24 cellular contexts compared by ENCODE assay signal in genomic region chr6:166630421-166630820, GRCh38. TPM values are rescaled to one million over a fixed set of nuclear protein-coding genes. Genes with fewer than 3 reads are reported as not detected.
DNase-seq lines count a peak whose midpoint lies in the region; ATAC-seq and TF ChIP-seq lines count a peak whose summit lies in the region.
"Had no signal": no experiment of that assay in that cellular context is flagged by ENCODE, and none has a peak within 500 bp of the region (broad histone marks: within the 10 kb centered on the region; RNA-seq: fewer than 3 reads in every experiment).

No MANE protein-coding gene starts in this region.

- H3K9me3 Mint-ChIP-seq in CD4-positive, alpha-beta T cell = no peaks in the 10 kb centered on the region
- H3K9me3 Mint-ChIP-seq in HFFc6 = no peaks in the 10 kb centered on the region
- no peaks in the 10 kb centered on the region for H3K9me3 Mint-ChIP-seq in stimulated activated memory B cell treated with anti-CD40 and anti-IgM and Interleukin-4, amounts not matched to agents 10 μg/mL and 1 μg/mL and 100 μg/mL, for 72 hours

- H3K4me1 Mint-ChIP-seq in CD4-positive, alpha-beta T cell (ENCODE audit: low read depth) = peaks cover 30% of the 10 kb centered on the region
- H3K4me1 Mint-ChIP-seq in HFFc6 (ENCODE audit: low read depth) = peaks cover 46% of the 10 kb centered on the region
- H3K4me1 Mint-ChIP-seq in stimulated activated memory B cell treated with anti-CD40 and anti-IgM and Interleukin-4, amounts not matched to agents 10 μg/mL and 1 μg/mL and 100 μg/mL, for 72 hours = peaks cover 29% of the 10 kb centered on the region

- H3K27me3 ChIP-seq in CD4-positive, alpha-beta T cell (ENCODE audit: control insufficient read depth, insufficient read depth, low read length) = peaks cover 4% of the 10 kb centered on the region
- H3K27me3 ChIP-seq: SJSA1 had no signal

- intact Hi-C loops in CD4-positive, alpha-beta T cell (cut with DNase I, micrococcal nuclease) = no loop called here

- H3K27ac Mint-ChIP-seq in CD4-positive, alpha-beta T cell = no peak overlapping the region
- no peak overlapping the region for H3K27ac Mint-ChIP-seq in HFFc6
- H3K27ac Mint-ChIP-seq in stimulated activated memory B cell treated with anti-CD40 and anti-IgM and Interleukin-4, amounts not matched to agents 10 μg/mL and 1 μg/mL and 100 μg/mL, for 72 hours = peak overlapping the region; percentile 12

- no peak for ATAC-seq in CD4-positive, alpha-beta T cell (ENCODE audit: poor library complexity)
- no peak for ATAC-seq in stimulated activated memory B cell treated with anti-CD40 and anti-IgM and Interleukin-4, amounts not matched to agents 10 μg/mL and 1 μg/mL and 100 μg/mL, for 72 hours
- ATAC-seq: A549, HCT116, Right ventricle myocardium inferior had no signal

- no peak overlapping the region for H3K27ac ChIP-seq in CD4-positive, alpha-beta T cell (ENCODE audit: low read depth, low read length)
- H3K27ac ChIP-seq: A549, C4-2B, PC-9, SJSA1 had no signal

- DNase-seq in CD4-positive, alpha-beta T cell = no peak
- peak; percentile 33 for DNase-seq in HFFc6
- peak; percentile 36 for DNase-seq in dermis blood vessel endothelial cell
- DNase-seq in HCEC 1CT = no peak
- DNase-seq in stimulated activated CD8-positive, alpha-beta memory T cell treated with anti-CD3 and anti-CD28 coated beads, Interleukin-4, amount 100 ng/mL, for 48 hours = no peak
- no peak for DNase-seq in NCI-H526 (lab: John Stamatoyannopoulos, UW)
- DNase-seq: AML-193; GF-D8; Karpas-422; NCI-H1105; NCI-H1436 treated with DMSO at 0.1 percent for 48 hours; NCI-H187 treated with DMSO at 0.1 percent for 48 hours; NCI-H2171 treated with DMSO at 0.1 percent for 48 hours; NCI-H345; NCI-H510A treated with DMSO at 0.1 percent for 48 hours; NCI-H748 treated with DMSO at 0.1 percent for 48 hours; NK-92 treated with Interleukin-12 subunit alpha and Interleukin-12 subunit beta, amount 100 ng/mL, for 24 hours; PC-9 had no signal

- H3K27me3 Mint-ChIP-seq in CD4-positive, alpha-beta T cell = peaks cover 44% of the 10 kb centered on the region
- H3K27me3 Mint-ChIP-seq in HFFc6 (ENCODE audit: insufficient read depth) = peaks cover 2% of the 10 kb centered on the region
- peaks cover 65% of the 10 kb centered on the region for H3K27me3 Mint-ChIP-seq in stimulated activated memory B cell treated with anti-CD40 and anti-IgM and Interleukin-4, amounts not matched to agents 10 μg/mL and 1 μg/mL and 100 μg/mL, for 72 hours

- POLR2A ChIA-PET in CD4-positive, alpha-beta T cell (lab: Charles Lee) = no interaction called here

- CTCF ChIA-PET in CD4-positive, alpha-beta T cell (lab: Charles Lee) = no interaction called here

- H3K4me3 Mint-ChIP-seq in CD4-positive, alpha-beta T cell = peak overlapping the region; percentile 20
- H3K4me3 Mint-ChIP-seq in HFFc6 = no peak overlapping the region
- no peak overlapping the region for H3K4me3 Mint-ChIP-seq in stimulated activated memory B cell treated with anti-CD40 and anti-IgM and Interleukin-4, amounts not matched to agents 10 μg/mL and 1 μg/mL and 100 μg/mL, for 72 hours

- H3K36me3 Mint-ChIP-seq in CD4-positive, alpha-beta T cell (ENCODE audit: low read depth) = peaks cover 8% of the 10 kb centered on the region
- H3K36me3 Mint-ChIP-seq in HFFc6 (ENCODE audit: low read depth) = 0 out of 2 replicates have a peak, but pooled peaks cover 4% of the 10 kb centered on the region
- H3K36me3 Mint-ChIP-seq in stimulated activated memory B cell treated with anti-CD40 and anti-IgM and Interleukin-4, amounts not matched to agents 10 μg/mL and 1 μg/mL and 100 μg/mL, for 72 hours = peaks cover 5% of the 10 kb centered on the region

- no peaks in the 10 kb centered on the region for H3K9me3 ChIP-seq in CD4-positive, alpha-beta T cell (ENCODE audit: control insufficient read depth, low read length)
- H3K9me3 ChIP-seq: A549, SJSA1 had no signal

- TF ChIP-seq CTCF in CD4-positive, alpha-beta T cell (IDR thresholded peaks at IDR 0.05) = no peak
- no peak for TF ChIP-seq CTCF in HFFc6 (IDR thresholded peaks at IDR 0.05)

RNA-seq across cellular contexts. Expression of gene RPS6KA2, which starts 3.4 kb away (rescaled TPM):
- total RNA-seq in CD4-positive, alpha-beta T cell = 1 to 10 TPM; 5.6 to 6.2 TPM
- 10 to 100 TPM; 10.1 to 13.9 (median 11.9) TPM for total RNA-seq in HFFc6 (2021; fragmentation: NEBNext Ultra II Directional; extraction: Animal tissue kit (Norgen Biotek cat#: 25700))
- 166 and 297 TPM in 2 replicates for total RNA-seq in dermis blood vessel endothelial cell

RNA-seq across cellular contexts. Expression of gene RAMACL, which starts 43.9 kb away (rescaled TPM):
- under 1 TPM; 0.52 to 0.75 TPM for total RNA-seq in CD4-positive, alpha-beta T cell
- 1 to 10 TPM; 2.0 to 3.6 (median 2.8) TPM for total RNA-seq in HFFc6 (2021; fragmentation: NEBNext Ultra II Directional; extraction: Animal tissue kit (Norgen Biotek cat#: 25700))
- 2.9 and 6.6 TPM in 2 replicates for total RNA-seq in dermis blood vessel endothelial cell

Comparison
In these comparisons a context has a peak if more than half of its experiments do, and no peak if none do; other contexts are left out.
1. DNase-seq: peak in HFFc6 (single experiment) and dermis blood vessel endothelial cell (single experiment); none in CD4-positive, alpha-beta T cell (0 of 10), HCEC 1CT (single experiment), stimulated activated CD8-positive, alpha-beta memory T cell treated with anti-CD3 and anti-CD28 coated beads, Interleukin-4, amount 100 ng/mL, for 48 hours (single experiment) and NCI-H526 (0 of 2).
2. RNA of gene RPS6KA2, which starts 3.4 kb away (total RNA-seq): 166 to 297 TPM in dermis blood vessel endothelial cell; 10.1 to 13.9 TPM in HFFc6 and 5.6 to 6.2 TPM in CD4-positive, alpha-beta T cell; every median in the first group is over 10 times any median in the second.